34 cellular contexts compared by ENCODE assay signal in genomic region chr9:92177591-92177990, GRCh38.
"Had no signal": no experiment of that assay in that cellular context is flagged by ENCODE, and none has a peak within 500 bp of the region (broad histone marks: within the 10 kb centered on the region; RNA-seq: fewer than 3 reads in every experiment).

No MANE protein-coding gene starts in this region.

- H3K27ac ChIP-seq: neutrophil, ovary, parathyroid adenoma, psoas muscle, skin epidermis, spleen, suprapubic skin, testis, tibial artery, transverse colon, upper lobe of right lung, uterus had no signal

- H3K36me3 ChIP-seq: neutrophil, ovary, spleen, suprapubic skin, tibial artery, transverse colon, upper lobe of right lung, uterus had no signal

- H3K27me3 Mint-ChIP-seq: type B pancreatic cell had no signal

- H3K4me1 Mint-ChIP-seq: naive B cell; naive thymus-derived CD8-positive, alpha-beta T cell; neural crest cell; stimulated activated naive CD8-positive, alpha-beta T cell treated with anti-CD3 and anti-CD28 coated beads, Interleukin-15, amount 100 ng/mL, for 72 hours had no signal

- H3K9me3 Mint-ChIP-seq: natural killer cell treated with Interleukin-12 subunit alpha and Interleukin-12 subunit beta and Interleukin-15 and Interleukin-18, amount 100 ng/mL, for 72 hours had no signal

- H3K4me1 ChIP-seq: parathyroid adenoma, psoas muscle, suprapubic skin, testis, tibial artery, upper lobe of right lung, uterus had no signal

- H3K79me2 ChIP-seq: parathyroid adenoma had no signal

- H3K4me3 ChIP-seq: ovary, psoas muscle, skin epidermis, smooth muscle cell, spleen, suprapubic skin, testis, tibial artery, transverse colon, upper lobe of right lung, uterus had no signal

- H3K27ac Mint-ChIP-seq: naive B cell; naive thymus-derived CD8-positive, alpha-beta T cell; natural killer cell treated with Interleukin-12 subunit alpha and Interleukin-12 subunit beta and Interleukin-15 and Interleukin-18, amount 100 ng/mL, for 72 hours; nephron progenitor cell; progenitor cell of endocrine pancreas; stimulated activated memory B cell treated with anti-CD40 and anti-IgM and Interleukin-4, amounts not matched to agents 10 μg/mL and 1 μg/mL and 100 μg/mL, for 72 hours; type B pancreatic cell had no signal

- H3K9ac ChIP-seq: parathyroid adenoma had no signal

- H3K9me3 ChIP-seq: neutrophil, ovary, psoas muscle, suprapubic skin, testis, tibial artery, transverse colon, upper lobe of right lung, uterus had no signal

- H2AFZ ChIP-seq: parathyroid adenoma had no signal

- H3K27me3 ChIP-seq: neutrophil, ovary, spleen, suprapubic skin, testis, tibial artery, transverse colon, upper lobe of right lung, uterus had no signal

- ATAC-seq: naive thymus-derived CD8-positive, alpha-beta T cell; natural killer cell treated with Interleukin-12 subunit alpha and Interleukin-12 subunit beta and Interleukin-15 and Interleukin-18, amount 100 ng/mL, for 72 hours; psoas muscle; right cardiac atrium; sciatic nerve; stimulated activated memory B cell treated with anti-CD40 and anti-IgM and Interleukin-4, amounts not matched to agents 10 μg/mL and 1 μg/mL and 100 μg/mL, for 72 hours; stimulated activated naive CD8-positive, alpha-beta T cell treated with anti-CD3 and anti-CD28 coated beads, Interleukin-15, amount 100 ng/mL, for 72 hours; stimulated activated naive CD8-positive, alpha-beta T cell treated with anti-CD3 and anti-CD28 coated beads, Interleukin-15, Interleukin-2, amounts not matched to agents 100 U/mL and 50 U/mL, for 24 hours; upper lobe of right lung had no signal

- H3K4me3 Mint-ChIP-seq: naive B cell; naive thymus-derived CD8-positive, alpha-beta T cell; natural killer cell treated with Interleukin-12 subunit alpha and Interleukin-12 subunit beta and Interleukin-15 and Interleukin-18, amount 100 ng/mL, for 72 hours; nephron progenitor cell; neural crest cell; stimulated activated memory B cell treated with anti-CD40 and anti-IgM and Interleukin-4, amounts not matched to agents 10 μg/mL and 1 μg/mL and 100 μg/mL, for 72 hours; stimulated activated naive CD8-positive, alpha-beta T cell treated with anti-CD3 and anti-CD28 coated beads, Interleukin-15, amount 100 ng/mL, for 72 hours; type B pancreatic cell had no signal

- H3K36me3 Mint-ChIP-seq: natural killer cell treated with Interleukin-12 subunit alpha and Interleukin-12 subunit beta and Interleukin-15 and Interleukin-18, amount 100 ng/mL, for 72 hours; stimulated activated memory B cell treated with anti-CD40 and anti-IgM and Interleukin-4, amounts not matched to agents 10 μg/mL and 1 μg/mL and 100 μg/mL, for 72 hours had no signal

- H3K4me2 ChIP-seq: smooth muscle cell had no signal

- DNase-seq: naive B cell; naive thymus-derived CD8-positive, alpha-beta T cell; nephron progenitor cell; nucleus accumbens; ovary; posterior cingulate gyrus; psoas muscle; right cardiac atrium; spleen; stimulated activated CD4-positive, alpha-beta T cell treated with anti-CD3 and anti-CD28 coated beads, Interleukin-12 subunit alpha, Interleukin-12 subunit beta, amount 100 ng/mL, for 4 hours; stimulated activated CD4-positive, alpha-beta T cell treated with anti-CD3 and anti-CD28 coated beads, Interleukin-1b, Interleukin-23, amount 100 ng/mL, for 48 hours; stimulated activated CD4-positive, alpha-beta T cell treated with anti-CD3 and anti-CD28 coated beads, Interleukin-4, amount 100 ng/mL, for 1 hour; stimulated activated CD4-positive, alpha-beta T cell treated with anti-CD3 and anti-CD28 coated beads, Interleukin-4, amount 100 ng/mL, for 4 hours; stimulated activated CD8-positive, alpha-beta memory T cell treated with anti-CD3 and anti-CD28 coated beads, Interleukin-4, amount 100 ng/mL, for 48 hours; stimulated activated naive CD4-positive, alpha-beta T cell; stimulated activated naive CD8-positive, alpha-beta T cell treated with anti-CD3 and anti-CD28 coated beads, Interleukin-15, amount 100 ng/mL, for 72 hours; stimulated activated naive CD8-positive, alpha-beta T cell treated with anti-CD3 and anti-CD28 coated beads, Interleukin-15, Interleukin-2, amounts not matched to agents 100 U/mL and 50 U/mL, for 24 hours; substantia nigra; testis; tibial artery; transverse colon; upper lobe of right lung; uterus had no signal
